In genomic region chr2:215565897-215566296, GRCh38 we compare ENCODE assay signal across 26 cellular contexts.
"Had no signal": no experiment of that assay in that cellular context is flagged by ENCODE, and none has a peak within 500 bp of the region (broad histone marks: within the 10 kb centered on the region; RNA-seq: fewer than 3 reads in every experiment).

No MANE protein-coding gene starts in this region.

- DNase-seq: activated CD4-positive, alpha-beta T cell treated with anti-CD3 and anti-CD28 coated beads, Interleukin-2, amount 10 ng/mL, durations not matched to agents 7 days and 5 days; activated CD4-positive, CD25-positive, alpha-beta regulatory T cell treated with anti-CD3 and anti-CD28 coated beads, Interleukin-2, amount 50 U/mL, for 72 hours; activated CD8-positive, alpha-beta memory T cell treated with anti-CD3 and anti-CD28 coated beads, Interleukin-2, amount 10 ng/mL, durations not matched to agents 7 days and 5 days; activated CD8-positive, alpha-beta T cell treated with anti-CD3 and anti-CD28 coated beads for 36 hours; activated effector memory CD4-positive, alpha-beta T cell treated with anti-CD3 and anti-CD28 coated beads, Interleukin-2, amount 50 U/mL, for 16 hours; activated naive CD4-positive, alpha-beta T cell treated with anti-CD3 and anti-CD28 coated beads, Interleukin-2, amount 10 ng/mL, durations not matched to agents 7 days and 5 days; activated T-cell treated with anti-CD3 and anti-CD28 coated beads for 4 hours; caudate nucleus; effector memory CD4-positive, alpha-beta T cell; hypothalamus; left ventricle myocardium inferior; naive thymus-derived CD8-positive, alpha-beta T cell; retina; sigmoid colon; stimulated activated CD4-positive, alpha-beta T cell treated with anti-CD3 and anti-CD28 coated beads, Interleukin-2, amount 100 ng/mL, for 48 hours; stimulated activated CD8-positive, alpha-beta memory T cell treated with anti-CD3 and anti-CD28 coated beads, Interleukin-4, amount 100 ng/mL, for 48 hours; stimulated activated naive B cell treated with anti-CD40 and anti-IgM and Interleukin-4, amounts not matched to agents 10 μg/mL and 1 μg/mL and 100 μg/mL, for 72 hours; testis; uterus; WERI-Rb-1 had no signal

- H3K36me3 Mint-ChIP-seq: activated CD8-positive, alpha-beta memory T cell treated with anti-CD3 and anti-CD28 coated beads, Interleukin-2, amount 10 ng/mL, durations not matched to agents 7 days and 5 days; activated naive CD4-positive, alpha-beta T cell treated with anti-CD3 and anti-CD28 coated beads, Interleukin-2, amount 10 ng/mL, durations not matched to agents 7 days and 5 days; brain; mesothelial cell of epicardium; naive thymus-derived CD8-positive, alpha-beta T cell; stimulated activated naive B cell treated with anti-CD40 and anti-IgM and Interleukin-4, amounts not matched to agents 10 μg/mL and 1 μg/mL and 100 μg/mL, for 72 hours had no signal

- H3K27ac Mint-ChIP-seq: activated CD4-positive, alpha-beta T cell treated with anti-CD3 and anti-CD28 coated beads, Interleukin-2, amount 10 ng/mL, durations not matched to agents 7 days and 5 days; activated CD8-positive, alpha-beta memory T cell treated with anti-CD3 and anti-CD28 coated beads, Interleukin-2, amount 10 ng/mL, durations not matched to agents 7 days and 5 days; activated CD8-positive, alpha-beta T cell treated with anti-CD3 and anti-CD28 coated beads for 36 hours; activated naive CD4-positive, alpha-beta T cell treated with anti-CD3 and anti-CD28 coated beads, Interleukin-2, amount 10 ng/mL, durations not matched to agents 7 days and 5 days; brain; mesothelial cell of epicardium; naive thymus-derived CD8-positive, alpha-beta T cell; stimulated activated naive B cell treated with anti-CD40 and anti-IgM and Interleukin-4, amounts not matched to agents 10 μg/mL and 1 μg/mL and 100 μg/mL, for 72 hours had no signal

- H3K27me3 Mint-ChIP-seq: activated naive CD4-positive, alpha-beta T cell treated with anti-CD3 and anti-CD28 coated beads, Interleukin-2, amount 10 ng/mL, durations not matched to agents 7 days and 5 days; brain had no signal

- H3K4me3 Mint-ChIP-seq: activated CD4-positive, alpha-beta T cell treated with anti-CD3 and anti-CD28 coated beads, Interleukin-2, amount 10 ng/mL, durations not matched to agents 7 days and 5 days; activated CD8-positive, alpha-beta memory T cell treated with anti-CD3 and anti-CD28 coated beads, Interleukin-2, amount 10 ng/mL, durations not matched to agents 7 days and 5 days; activated CD8-positive, alpha-beta T cell treated with anti-CD3 and anti-CD28 coated beads for 36 hours; activated naive CD4-positive, alpha-beta T cell treated with anti-CD3 and anti-CD28 coated beads, Interleukin-2, amount 10 ng/mL, durations not matched to agents 7 days and 5 days; brain; mesothelial cell of epicardium; naive thymus-derived CD8-positive, alpha-beta T cell; stimulated activated naive B cell treated with anti-CD40 and anti-IgM and Interleukin-4, amounts not matched to agents 10 μg/mL and 1 μg/mL and 100 μg/mL, for 72 hours had no signal

- H3K9me3 Mint-ChIP-seq: activated CD4-positive, alpha-beta T cell treated with anti-CD3 and anti-CD28 coated beads, Interleukin-2, amount 10 ng/mL, durations not matched to agents 7 days and 5 days; activated naive CD4-positive, alpha-beta T cell treated with anti-CD3 and anti-CD28 coated beads, Interleukin-2, amount 10 ng/mL, durations not matched to agents 7 days and 5 days; brain had no signal

- ATAC-seq: activated CD8-positive, alpha-beta memory T cell treated with anti-CD3 and anti-CD28 coated beads, Interleukin-2, amount 10 ng/mL, durations not matched to agents 7 days and 5 days; activated CD8-positive, alpha-beta T cell treated with anti-CD3 and anti-CD28 coated beads for 36 hours; esophagus mucosa; naive thymus-derived CD8-positive, alpha-beta T cell; stimulated activated naive B cell treated with anti-CD40 and anti-IgM and Interleukin-4, amounts not matched to agents 10 μg/mL and 1 μg/mL and 100 μg/mL, for 72 hours had no signal

- FAIRE-seq: frontal cortex, islet of Langerhans, TTC549 had no signal

- H3K4me1 Mint-ChIP-seq: activated CD4-positive, alpha-beta T cell treated with anti-CD3 and anti-CD28 coated beads, Interleukin-2, amount 10 ng/mL, durations not matched to agents 7 days and 5 days; activated CD8-positive, alpha-beta memory T cell treated with anti-CD3 and anti-CD28 coated beads, Interleukin-2, amount 10 ng/mL, durations not matched to agents 7 days and 5 days; activated naive CD4-positive, alpha-beta T cell treated with anti-CD3 and anti-CD28 coated beads, Interleukin-2, amount 10 ng/mL, durations not matched to agents 7 days and 5 days; brain; mesothelial cell of epicardium; naive thymus-derived CD8-positive, alpha-beta T cell had no signal
